In genomic region chr14:74595006-74595735, GRCh38 we compare ENCODE assay signal across 13 cellular contexts. TPM values are rescaled to one million over a fixed set of nuclear protein-coding genes. Genes with fewer than 3 reads are reported as not detected.
DNase-seq lines count a peak whose midpoint lies in the region; ATAC-seq, FAIRE-seq and TF ChIP-seq lines count a peak whose summit lies in the region.
"Had no signal": no experiment of that assay in that cellular context is flagged by ENCODE, and none has a peak within 500 bp of the region (broad histone marks: within the 10 kb centered on the region; RNA-seq: fewer than 3 reads in every experiment).

No MANE protein-coding gene starts in this region.

- DNase-seq in HTR-8/SVneo (ENCODE audit: insufficient read length, low spot score): no peak
- DNase-seq in left lung: peak; percentile 69 to 76
- DNase-seq in activated CD8-positive, alpha-beta T cell treated with anti-CD3 and anti-CD28 coated beads, Interleukin-2, amount 10 ng/mL, durations not matched to agents 7 days and 5 days: no peak
- DNase-seq in activated CD4-positive, alpha-beta T cell treated with anti-CD3 and anti-CD28 coated beads for 1 hour: no peak
- no peak for DNase-seq in cortex of kidney (lab: John Stamatoyannopoulos, UW)
- DNase-seq in left colon: no peak
- DNase-seq: activated CD4-positive, alpha-beta T cell treated with anti-CD3 and anti-CD28 coated beads, Interleukin-2, amount 50 U/mL, for 48 hours; mesendoderm; NCI-H345; spleen had no signal

- no peak overlapping the region for H3K4me3 Mint-ChIP-seq in dendritic cell treated with granulocyte-macrophage colony-stimulating factor and Interleukin-4, amounts not matched to agents 40 ng/mL and 50 ng/mL, for 4 days
- no peak overlapping the region for H3K4me3 Mint-ChIP-seq in activated CD8-positive, alpha-beta T cell treated with anti-CD3 and anti-CD28 coated beads, Interleukin-2, amount 10 ng/mL, durations not matched to agents 7 days and 5 days
- H3K4me3 Mint-ChIP-seq: activated naive CD8-positive, alpha-beta T cell had no signal

- H3K27ac Mint-ChIP-seq in dendritic cell treated with granulocyte-macrophage colony-stimulating factor and Interleukin-4, amounts not matched to agents 40 ng/mL and 50 ng/mL, for 4 days: peak overlapping the region; percentile 93
- no peak overlapping the region for H3K27ac Mint-ChIP-seq in activated CD8-positive, alpha-beta T cell treated with anti-CD3 and anti-CD28 coated beads, Interleukin-2, amount 10 ng/mL, durations not matched to agents 7 days and 5 days
- H3K27ac Mint-ChIP-seq: activated naive CD8-positive, alpha-beta T cell had no signal

- peak overlapping the region in 4 of 5 donors; percentile 14 to 66 (median 30) for H3K9ac ChIP-seq in subcutaneous abdominal adipose tissue (ENCODE audit: low read length in 5 of 5)

- H3K4me3 ChIP-seq in left lung (no peak overlapping the region), subcutaneous abdominal adipose tissue (ENCODE audit: low read depth in 1 of 5, low read length in 5 of 5) (peak overlapping the region in 3 of 5 donors; percentile 22 to 33 (median 22))
- H3K4me3 ChIP-seq: spleen had no signal

- peaks cover 44 to 61% of the 10 kb centered on the region in 2 donors for H3K4me1 ChIP-seq in left lung
- peaks cover 23 to 87% (median 80%) of the 10 kb centered on the region in 5 donors for H3K4me1 ChIP-seq in subcutaneous abdominal adipose tissue (ENCODE audit: control insufficient read depth in 5 of 5, insufficient read depth in 5 of 5, low read length in 5 of 5)

- no peaks in the 10 kb centered on the region for H3K9me3 Mint-ChIP-seq in dendritic cell treated with granulocyte-macrophage colony-stimulating factor and Interleukin-4, amounts not matched to agents 40 ng/mL and 50 ng/mL, for 4 days
- no peaks in the 10 kb centered on the region for H3K9me3 Mint-ChIP-seq in activated CD8-positive, alpha-beta T cell treated with anti-CD3 and anti-CD28 coated beads, Interleukin-2, amount 10 ng/mL, durations not matched to agents 7 days and 5 days (ENCODE audit: insufficient read depth)

- no peak for TF ChIP-seq CTCF in left lung (IDR thresholded peaks at IDR 0.05)

- FAIRE-seq in HTR-8/SVneo (lab: Jason Lieb, UNC): peak; percentile 80

- peaks cover 3% of the 10 kb centered on the region for H3K27me3 Mint-ChIP-seq in dendritic cell treated with granulocyte-macrophage colony-stimulating factor and Interleukin-4, amounts not matched to agents 40 ng/mL and 50 ng/mL, for 4 days
- peaks cover 15% of the 10 kb centered on the region for H3K27me3 Mint-ChIP-seq in activated CD8-positive, alpha-beta T cell treated with anti-CD3 and anti-CD28 coated beads, Interleukin-2, amount 10 ng/mL, durations not matched to agents 7 days and 5 days (ENCODE audit: low read depth)
- H3K27me3 Mint-ChIP-seq: activated naive CD8-positive, alpha-beta T cell had no signal

- intact Hi-C loops in dendritic cell treated with granulocyte-macrophage colony-stimulating factor and Interleukin-4, amounts not matched to agents 40 ng/mL and 50 ng/mL, for 4 days (cut with micrococcal nuclease): no loop called here
- intact Hi-C loops in left lung (cut with DNase I) (no loop called here), left colon (cut with DNase I, micrococcal nuclease) (no loop called here)

- peaks cover 63% of the 10 kb centered on the region for H3K4me1 Mint-ChIP-seq in dendritic cell treated with granulocyte-macrophage colony-stimulating factor and Interleukin-4, amounts not matched to agents 40 ng/mL and 50 ng/mL, for 4 days (ENCODE audit: low read depth)
- no peaks in the 10 kb centered on the region for H3K4me1 Mint-ChIP-seq in activated CD8-positive, alpha-beta T cell treated with anti-CD3 and anti-CD28 coated beads, Interleukin-2, amount 10 ng/mL, durations not matched to agents 7 days and 5 days (ENCODE audit: low read depth)

- H3K36me3 Mint-ChIP-seq in dendritic cell treated with granulocyte-macrophage colony-stimulating factor and Interleukin-4, amounts not matched to agents 40 ng/mL and 50 ng/mL, for 4 days (ENCODE audit: low read depth): no peaks in the 10 kb centered on the region
- H3K36me3 Mint-ChIP-seq in activated CD8-positive, alpha-beta T cell treated with anti-CD3 and anti-CD28 coated beads, Interleukin-2, amount 10 ng/mL, durations not matched to agents 7 days and 5 days (ENCODE audit: low read depth): no peaks in the 10 kb centered on the region
- H3K36me3 Mint-ChIP-seq: activated naive CD8-positive, alpha-beta T cell had no signal

- POLR2A ChIA-PET in activated CD8-positive, alpha-beta T cell treated with anti-CD3 and anti-CD28 coated beads, Interleukin-2, amount 10 ng/mL, durations not matched to agents 7 days and 5 days (lab: Charles Lee): no interaction called here

- H3K27ac ChIP-seq in left lung (peak overlapping the region; percentile 62 to 68), subcutaneous abdominal adipose tissue (ENCODE audit: low read depth, low read length) (peak overlapping the region; percentile 87)

- CTCF ChIA-PET in activated CD8-positive, alpha-beta T cell treated with anti-CD3 and anti-CD28 coated beads, Interleukin-2, amount 10 ng/mL, durations not matched to agents 7 days and 5 days (lab: Charles Lee): interaction anchor here (0.9 kb wide), 1 partner anchor 14 kb away, joined by 3 read pairs; no protein-coding TSS in a partner anchor

- H3K9me3 ChIP-seq in left lung (no peaks in the 10 kb centered on the region), subcutaneous abdominal adipose tissue (ENCODE audit: control insufficient read depth in 5 of 5, low read length in 5 of 5) (no peaks in the 10 kb centered on the region)
- H3K9me3 ChIP-seq: spleen had no signal

- H3K36me3 ChIP-seq in left lung: no peaks in the 10 kb centered on the region
- no peaks in the 10 kb centered on the region for H3K36me3 ChIP-seq in subcutaneous abdominal adipose tissue (ENCODE audit: control insufficient read depth in 5 of 5, insufficient read depth in 5 of 5, low read length in 5 of 5)
- H3K36me3 ChIP-seq: spleen had no signal

- peak; percentile 42 for ATAC-seq in left lung
- no peak for ATAC-seq in activated CD8-positive, alpha-beta T cell treated with anti-CD3 and anti-CD28 coated beads, Interleukin-2, amount 10 ng/mL, durations not matched to agents 7 days and 5 days
- ATAC-seq in left colon: no peak

- no peaks in the 10 kb centered on the region for H3K27me3 ChIP-seq in left lung
- H3K27me3 ChIP-seq in subcutaneous abdominal adipose tissue (ENCODE audit: control insufficient read depth in 5 of 5, insufficient read depth in 4 of 5, low read length in 5 of 5): no peaks in the 10 kb centered on the region
- H3K27me3 ChIP-seq: spleen had no signal

RNA-seq across cellular contexts. Expression of gene LTBP2, which starts 16.9 kb away (rescaled TPM):
- 100 to 1,000 TPM in 1 of 2 donors, 10 to 100 TPM in 1; 69.2 to 154 TPM for total RNA-seq in left lung
- total RNA-seq in activated CD8-positive, alpha-beta T cell treated with anti-CD3 and anti-CD28 coated beads, Interleukin-2, amount 10 ng/mL, durations not matched to agents 7 days and 5 days: under 1 TPM; 0.05 to 0.29 TPM
- 1 to 10 TPM; 2.8 to 6.4 TPM for total RNA-seq in left colon

Comparison
In these comparisons a context has a peak if more than half of its experiments do, and no peak if none do; other contexts are left out.
1. DNase-seq: peak in left lung (2 of 2); none in HTR-8/SVneo (single experiment), activated CD8-positive, alpha-beta T cell treated with anti-CD3 and anti-CD28 coated beads, Interleukin-2, amount 10 ng/mL, durations not matched to agents 7 days and 5 days (single experiment), activated CD4-positive, alpha-beta T cell treated with anti-CD3 and anti-CD28 coated beads for 1 hour (single experiment), cortex of kidney (single experiment) and left colon (0 of 2).
2. H3K4me3 ChIP-seq: peak in subcutaneous abdominal adipose tissue (3 of 5); none in left lung (0 of 2).
3. RNA of gene LTBP2, which starts 16.9 kb away (total RNA-seq): 69.2 to 154 TPM in left lung; 2.8 to 6.4 TPM in left colon and 0.05 to 0.29 TPM in activated CD8-positive, alpha-beta T cell treated with anti-CD3 and anti-CD28 coated beads, Interleukin-2, amount 10 ng/mL, durations not matched to agents 7 days and 5 days; every median in the first group is over 4 times any median in the second.